Comparison of ENCODE assay signal across 8 cellular contexts in the genomic region with DNA sequence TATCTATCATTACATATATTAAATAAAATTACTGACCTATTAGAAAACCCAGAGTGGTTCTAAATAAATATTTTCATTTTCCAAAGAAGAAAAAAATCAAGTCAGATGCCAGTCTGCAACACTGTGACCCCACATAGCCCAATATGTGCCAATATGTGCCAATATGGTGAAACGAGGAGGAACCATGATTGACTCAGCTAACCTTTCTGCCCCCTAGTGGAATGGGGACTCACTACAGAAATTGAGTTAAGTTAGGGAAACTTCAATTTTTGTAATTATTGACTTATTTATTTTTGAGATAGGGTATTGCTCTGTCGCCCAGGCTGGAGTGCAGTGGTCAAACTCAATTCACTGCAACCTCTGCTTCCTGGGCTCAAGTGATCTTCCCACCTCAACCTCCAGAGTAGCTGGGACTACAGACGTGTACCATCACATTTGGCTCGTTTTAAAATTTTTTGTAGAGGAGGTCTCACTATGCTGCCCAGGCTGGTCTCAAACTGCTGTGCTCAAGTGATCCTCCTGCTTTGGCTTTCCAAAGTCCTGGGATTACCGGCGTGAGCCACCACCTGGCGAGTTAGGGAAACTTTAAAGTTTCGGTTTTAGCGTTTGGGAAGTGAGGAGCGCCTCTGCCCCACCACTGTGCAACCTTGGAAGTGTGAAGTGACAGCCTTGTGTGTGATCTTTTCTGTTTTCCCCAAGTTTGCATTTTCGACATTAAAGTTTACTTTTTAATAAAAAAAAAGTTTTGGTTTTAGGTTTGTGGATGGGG.
DNase-seq lines count a peak whose midpoint lies in the region; ATAC-seq and TF ChIP-seq lines count a peak whose summit lies in the region.

No MANE protein-coding gene starts in this region.

- H3K27ac ChIP-seq in spleen = no peak overlapping the region

- 57 to 67% (median 63%) methylated on average over 11 of the region's 11 CpGs for WGBS in spleen, 5 donors

- no peaks in the 10 kb centered on the region for H3K9me3 ChIP-seq in spleen

- no peak overlapping the region for H3K4me3 ChIP-seq in AG10803 (ENCODE audit: low read length)
- peak overlapping the region in 1 of 8 donors; percentile 30 for H3K4me3 ChIP-seq in spleen

- DNase-seq in AG10803 (ENCODE audit: low read depth) (peak; percentile 17), GDM1 (lab: John Stamatoyannopoulos, UW) (peak; percentile 11), NCI-H1694 treated with DMSO at 0.1 percent for 48 hours (lab: John Stamatoyannopoulos, UW) (peak; percentile 16), erythroblast (lab: John Stamatoyannopoulos, UW) (peak; percentile 46 to 67), spleen (no peak), SW480 (ENCODE audit: low spot score) (no peak), inferior parietal cortex (ENCODE audit: extremely low spot score) (no peak)

- no peaks in the 10 kb centered on the region for H3K36me3 ChIP-seq in spleen

- ATAC-seq in HG03039 (IDR thresholded peaks at IDR 0.05; ENCODE audit: unreplicated experiment) = no peak

- TF ChIP-seq POLR2A in erythroblast (IDR thresholded peaks at IDR 0.05; ENCODE audit: low read length) (no peak), spleen (IDR thresholded peaks at IDR 0.05) (no peak)

- TF ChIP-seq CTCF in AG10803 (conservative IDR thresholded peaks at IDR 0.05; ENCODE audit: low read length) = peak; percentile 68
- TF ChIP-seq CTCF in spleen (IDR thresholded peaks at IDR 0.05 in 8 of 11, conservative IDR thresholded peaks at IDR 0.05 in 3 of 11) = peak in 9 of 11 experiments; percentile 11 to 62 (median 55)

- intact Hi-C loops in spleen (cut with DNase I; ENCODE audit: low total_unique reads) = loop anchor here (5.0 kb wide), 1 partner anchor 237 kb away; no protein-coding TSS in a partner anchor

- peaks cover 0 to 17% (median 0%) of the 10 kb centered on the region in 7 donors for H3K27me3 ChIP-seq in spleen (replicated peaks in 1 of 7)

- peaks cover 0 to 12% (median 7%) of the 10 kb centered on the region in 6 donors for H3K4me1 ChIP-seq in spleen

Comparison
In these comparisons a context has a peak if more than half of its experiments do, and no peak if none do; other contexts are left out.
1. DNase-seq: peak in AG10803 (single experiment), GDM1 (single experiment), NCI-H1694 treated with DMSO at 0.1 percent for 48 hours (single experiment) and erythroblast (2 of 2); none in spleen (single experiment), SW480 (single experiment) and inferior parietal cortex (single experiment).